ENCODE assay signal across 9 cellular contexts in genomic region chr5:4182144-4182543, GRCh38.
"Had no signal": no experiment of that assay in that cellular context is flagged by ENCODE, and none has a peak within 500 bp of the region (broad histone marks: within the 10 kb centered on the region; RNA-seq: fewer than 3 reads in every experiment).

No MANE protein-coding gene starts in this region.

- H3K27ac Mint-ChIP-seq: GM23338, H9, HFFc6 had no signal

- H3K36me3 ChIP-seq: HAP-1 had no signal

- H2AFZ ChIP-seq: GM23248, GM23338 had no signal

- H3K9ac ChIP-seq: GM23248 had no signal

- H3K4me3 ChIP-seq: GM23248, GM23338, HAP-1 had no signal

- H3K27ac ChIP-seq: GM23248 had no signal

- H3K4me1 ChIP-seq: HAP-1 had no signal

- H3K9me3 ChIP-seq: HAP-1 had no signal

- DNase-seq: GM23248, GOT3, H7, H9, HCEC 1CT, HFFc6 had no signal

- H3K4me2 ChIP-seq: GM23338 had no signal

- H3K4me3 Mint-ChIP-seq: GM23338, H9, HFFc6 had no signal

- ATAC-seq: GM23338, HCT116 had no signal

- H3K4me1 Mint-ChIP-seq: GM23338, H9 had no signal
